1 cellular context compared by ENCODE assay signal in the genomic region with DNA sequence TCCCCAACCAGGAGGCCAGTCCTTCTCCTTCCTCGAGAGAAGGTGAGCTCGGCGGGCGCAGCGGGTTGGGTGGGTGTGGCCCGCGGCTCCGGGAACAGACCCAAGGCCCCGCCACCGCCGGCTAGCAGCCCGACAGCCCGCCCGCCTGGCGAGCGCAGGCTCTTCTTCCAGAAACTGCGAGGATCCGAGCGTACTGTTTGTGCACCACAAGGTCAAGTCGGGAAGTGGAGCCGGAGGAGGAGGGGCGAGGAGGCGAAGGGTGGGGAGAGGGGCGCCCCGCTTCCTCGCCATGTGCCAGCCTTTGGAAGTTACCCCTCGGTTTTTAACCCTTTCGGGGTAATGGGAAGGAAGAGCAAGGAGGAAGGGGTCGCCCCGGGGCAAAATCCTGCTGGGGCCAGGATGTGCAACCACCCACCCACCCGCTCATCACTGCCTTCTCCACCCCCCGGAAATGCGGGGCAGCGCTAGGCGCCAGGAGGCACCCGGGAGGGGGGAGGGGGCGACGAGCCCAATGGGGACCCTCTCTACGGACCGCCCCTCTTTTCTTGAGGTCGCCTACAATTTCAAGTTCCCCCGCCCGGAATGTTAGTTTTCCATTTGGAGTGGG.
TF ChIP-seq lines count a peak whose summit lies in the region.

No MANE protein-coding gene starts in this region.

TF ChIP-seq in K562, 482 proteins besides CTCF, POLR2A, EP300 and RAD21 (continued from another document and continues in another):
- TF ChIP-seq, protein P1, sequence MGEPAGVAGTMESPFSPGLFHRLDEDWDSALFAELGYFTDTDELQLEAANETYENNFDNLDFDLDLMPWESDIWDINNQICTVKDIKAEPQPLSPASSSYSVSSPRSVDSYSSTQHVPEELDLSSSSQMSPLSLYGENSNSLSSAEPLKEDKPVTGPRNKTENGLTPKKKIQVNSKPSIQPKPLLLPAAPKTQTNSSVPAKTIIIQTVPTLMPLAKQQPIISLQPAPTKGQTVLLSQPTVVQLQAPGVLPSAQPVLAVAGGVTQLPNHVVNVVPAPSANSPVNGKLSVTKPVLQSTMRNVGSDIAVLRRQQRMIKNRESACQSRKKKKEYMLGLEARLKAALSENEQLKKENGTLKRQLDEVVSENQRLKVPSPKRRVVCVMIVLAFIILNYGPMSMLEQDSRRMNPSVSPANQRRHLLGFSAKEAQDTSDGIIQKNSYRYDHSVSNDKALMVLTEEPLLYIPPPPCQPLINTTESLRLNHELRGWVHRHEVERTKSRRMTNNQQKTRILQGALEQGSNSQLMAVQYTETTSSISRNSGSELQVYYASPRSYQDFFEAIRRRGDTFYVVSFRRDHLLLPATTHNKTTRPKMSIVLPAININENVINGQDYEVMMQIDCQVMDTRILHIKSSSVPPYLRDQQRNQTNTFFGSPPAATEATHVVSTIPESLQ (CRISPR knock-in tag; IDR thresholded peaks at IDR 0.05): no peak
- TF ChIP-seq RHOXF2B (CRISPR knock-in tag; conservative IDR thresholded peaks at IDR 0.05): no peak
- TF ChIP-seq, protein P2, sequence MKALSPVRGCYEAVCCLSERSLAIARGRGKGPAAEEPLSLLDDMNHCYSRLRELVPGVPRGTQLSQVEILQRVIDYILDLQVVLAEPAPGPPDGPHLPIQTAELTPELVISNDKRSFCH (CRISPR knock-in tag; IDR thresholded peaks at IDR 0.05): no peak
- TF ChIP-seq, protein P2 (tag; IDR thresholded peaks at IDR 0.05): no peak
- TF ChIP-seq ZFP30 (CRISPR knock-in tag; IDR thresholded peaks at IDR 0.05; ENCODE audit: borderline replicate concordance): no peak
- TF ChIP-seq HNRNPL (IDR thresholded peaks at IDR 0.05; ENCODE audit: low read depth, low read length): no peak
- TF ChIP-seq RBM25 (IDR thresholded peaks at IDR 0.05; ENCODE audit: low read depth, low read length, severe bottlenecking): no peak
- TF ChIP-seq GTF2A2 (tag; IDR thresholded peaks at IDR 0.05): no peak
- TF ChIP-seq, protein P3, sequence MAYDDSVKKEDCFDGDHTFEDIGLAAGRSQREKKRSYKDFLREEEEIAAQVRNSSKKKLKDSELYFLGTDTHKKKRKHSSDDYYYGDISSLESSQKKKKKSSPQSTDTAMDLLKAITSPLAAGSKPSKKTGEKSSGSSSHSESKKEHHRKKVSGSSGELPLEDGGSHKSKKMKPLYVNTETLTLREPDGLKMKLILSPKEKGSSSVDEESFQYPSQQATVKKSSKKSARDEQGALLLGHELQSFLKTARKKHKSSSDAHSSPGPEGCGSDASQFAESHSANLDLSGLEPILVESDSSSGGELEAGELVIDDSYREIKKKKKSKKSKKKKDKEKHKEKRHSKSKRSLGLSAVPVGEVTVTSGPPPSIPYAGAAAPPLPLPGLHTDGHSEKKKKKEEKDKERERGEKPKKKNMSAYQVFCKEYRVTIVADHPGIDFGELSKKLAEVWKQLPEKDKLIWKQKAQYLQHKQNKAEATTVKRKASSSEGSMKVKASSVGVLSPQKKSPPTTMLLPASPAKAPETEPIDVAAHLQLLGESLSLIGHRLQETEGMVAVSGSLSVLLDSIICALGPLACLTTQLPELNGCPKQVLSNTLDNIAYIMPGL (CRISPR knock-in tag; IDR thresholded peaks at IDR 0.05): no peak
- no peak for TF ChIP-seq BCOR (IDR thresholded peaks at IDR 0.05)
- TF ChIP-seq ZC3H8 (IDR thresholded peaks at IDR 0.05): no peak
- no peak for TF ChIP-seq TCFL5 (CRISPR knock-in tag; conservative IDR thresholded peaks at IDR 0.05)
- no peak for TF ChIP-seq TFAM (CRISPR knock-in tag; conservative IDR thresholded peaks at IDR 0.05)
- TF ChIP-seq CBX3 (IDR thresholded peaks at IDR 0.05; ENCODE audit: borderline replicate concordance in 1 of 2, low read length in 2 of 2): no peak
- TF ChIP-seq, protein P4, sequence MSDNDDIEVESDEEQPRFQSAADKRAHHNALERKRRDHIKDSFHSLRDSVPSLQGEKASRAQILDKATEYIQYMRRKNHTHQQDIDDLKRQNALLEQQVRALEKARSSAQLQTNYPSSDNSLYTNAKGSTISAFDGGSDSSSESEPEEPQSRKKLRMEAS (CRISPR knock-in tag; IDR thresholded peaks at IDR 0.05): peak; percentile 73
- TF ChIP-seq TAF15 (IDR thresholded peaks at IDR 0.05; ENCODE audit: low read depth, low read length): no peak
- no peak for TF ChIP-seq ZNF384 (IDR thresholded peaks at IDR 0.05; ENCODE audit: low read depth, low read length)
- no peak for TF ChIP-seq NFE2L1 (tag; IDR thresholded peaks at IDR 0.05; ENCODE audit: borderline replicate concordance, low read depth)
- TF ChIP-seq SMARCB1 (IDR thresholded peaks at IDR 0.05; ENCODE audit: insufficient read length, low read depth): no peak
- TF ChIP-seq NR3C1 (CRISPR knock-in tag; IDR thresholded peaks at IDR 0.05): no peak
- TF ChIP-seq, protein P5, sequence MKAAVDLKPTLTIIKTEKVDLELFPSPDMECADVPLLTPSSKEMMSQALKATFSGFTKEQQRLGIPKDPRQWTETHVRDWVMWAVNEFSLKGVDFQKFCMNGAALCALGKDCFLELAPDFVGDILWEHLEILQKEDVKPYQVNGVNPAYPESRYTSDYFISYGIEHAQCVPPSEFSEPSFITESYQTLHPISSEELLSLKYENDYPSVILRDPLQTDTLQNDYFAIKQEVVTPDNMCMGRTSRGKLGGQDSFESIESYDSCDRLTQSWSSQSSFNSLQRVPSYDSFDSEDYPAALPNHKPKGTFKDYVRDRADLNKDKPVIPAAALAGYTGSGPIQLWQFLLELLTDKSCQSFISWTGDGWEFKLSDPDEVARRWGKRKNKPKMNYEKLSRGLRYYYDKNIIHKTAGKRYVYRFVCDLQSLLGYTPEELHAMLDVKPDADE (conservative IDR thresholded peaks at IDR 0.05; ENCODE audit: control insufficient read depth, low read depth, low read length): no peak
- no peak for TF ChIP-seq NFRKB (IDR thresholded peaks at IDR 0.05; ENCODE audit: low read depth)
- no peak for TF ChIP-seq ZNF224 (CRISPR knock-in tag; IDR thresholded peaks at IDR 0.05)
- TF ChIP-seq ZNF551 (CRISPR knock-in tag; IDR thresholded peaks at IDR 0.05): no peak
- TF ChIP-seq, protein P6, sequence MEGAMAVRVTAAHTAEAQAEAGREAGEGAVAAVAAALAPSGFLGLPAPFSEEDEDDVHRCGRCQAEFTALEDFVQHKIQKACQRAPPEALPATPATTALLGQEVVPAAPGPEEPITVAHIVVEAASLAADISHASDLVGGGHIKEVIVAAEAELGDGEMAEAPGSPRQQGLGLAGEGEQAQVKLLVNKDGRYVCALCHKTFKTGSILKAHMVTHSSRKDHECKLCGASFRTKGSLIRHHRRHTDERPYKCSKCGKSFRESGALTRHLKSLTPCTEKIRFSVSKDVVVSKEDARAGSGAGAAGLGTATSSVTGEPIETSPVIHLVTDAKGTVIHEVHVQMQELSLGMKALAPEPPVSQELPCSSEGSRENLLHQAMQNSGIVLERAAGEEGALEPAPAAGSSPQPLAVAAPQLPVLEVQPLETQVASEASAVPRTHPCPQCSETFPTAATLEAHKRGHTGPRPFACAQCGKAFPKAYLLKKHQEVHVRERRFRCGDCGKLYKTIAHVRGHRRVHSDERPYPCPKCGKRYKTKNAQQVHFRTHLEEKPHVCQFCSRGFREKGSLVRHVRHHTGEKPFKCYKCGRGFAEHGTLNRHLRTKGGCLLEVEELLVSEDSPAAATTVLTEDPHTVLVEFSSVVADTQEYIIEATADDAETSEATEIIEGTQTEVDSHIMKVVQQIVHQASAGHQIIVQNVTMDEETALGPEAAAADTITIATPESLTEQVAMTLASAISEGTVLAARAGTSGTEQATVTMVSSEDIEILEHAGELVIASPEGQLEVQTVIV (CRISPR knock-in tag; IDR thresholded peaks at IDR 0.05; ENCODE audit: borderline replicate concordance): no peak
- TF ChIP-seq SIRT6 (IDR thresholded peaks at IDR 0.05; ENCODE audit: low read depth, low read length): no peak
- TF ChIP-seq, protein P7, sequence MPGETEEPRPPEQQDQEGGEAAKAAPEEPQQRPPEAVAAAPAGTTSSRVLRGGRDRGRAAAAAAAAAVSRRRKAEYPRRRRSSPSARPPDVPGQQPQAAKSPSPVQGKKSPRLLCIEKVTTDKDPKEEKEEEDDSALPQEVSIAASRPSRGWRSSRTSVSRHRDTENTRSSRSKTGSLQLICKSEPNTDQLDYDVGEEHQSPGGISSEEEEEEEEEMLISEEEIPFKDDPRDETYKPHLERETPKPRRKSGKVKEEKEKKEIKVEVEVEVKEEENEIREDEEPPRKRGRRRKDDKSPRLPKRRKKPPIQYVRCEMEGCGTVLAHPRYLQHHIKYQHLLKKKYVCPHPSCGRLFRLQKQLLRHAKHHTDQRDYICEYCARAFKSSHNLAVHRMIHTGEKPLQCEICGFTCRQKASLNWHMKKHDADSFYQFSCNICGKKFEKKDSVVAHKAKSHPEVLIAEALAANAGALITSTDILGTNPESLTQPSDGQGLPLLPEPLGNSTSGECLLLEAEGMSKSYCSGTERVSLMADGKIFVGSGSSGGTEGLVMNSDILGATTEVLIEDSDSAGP (CRISPR knock-in tag; IDR thresholded peaks at IDR 0.05): no peak
- no peak for TF ChIP-seq SMAD2 (IDR thresholded peaks at IDR 0.05; ENCODE audit: low read depth, low read length)
- TF ChIP-seq CREB1 (IDR thresholded peaks at IDR 0.05): no peak
- TF ChIP-seq CREB1 (CRISPR knock-in tag; IDR thresholded peaks at IDR 0.05): peak; percentile 31; the same call in 1 of the 2 replicates
- TF ChIP-seq PCBP1 (IDR thresholded peaks at IDR 0.05; ENCODE audit: low read depth, low read length, poor library complexity, severe bottlenecking): peak; percentile 73
- TF ChIP-seq, protein P8, sequence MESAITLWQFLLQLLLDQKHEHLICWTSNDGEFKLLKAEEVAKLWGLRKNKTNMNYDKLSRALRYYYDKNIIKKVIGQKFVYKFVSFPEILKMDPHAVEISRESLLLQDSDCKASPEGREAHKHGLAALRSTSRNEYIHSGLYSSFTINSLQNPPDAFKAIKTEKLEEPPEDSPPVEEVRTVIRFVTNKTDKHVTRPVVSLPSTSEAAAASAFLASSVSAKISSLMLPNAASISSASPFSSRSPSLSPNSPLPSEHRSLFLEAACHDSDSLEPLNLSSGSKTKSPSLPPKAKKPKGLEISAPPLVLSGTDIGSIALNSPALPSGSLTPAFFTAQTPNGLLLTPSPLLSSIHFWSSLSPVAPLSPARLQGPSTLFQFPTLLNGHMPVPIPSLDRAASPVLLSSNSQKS (CRISPR knock-in tag; IDR thresholded peaks at IDR 0.05): no peak
- no peak for TF ChIP-seq HIVEP1 (CRISPR knock-in tag; IDR thresholded peaks at IDR 0.05)
- no peak for TF ChIP-seq DIDO1 (tag; IDR thresholded peaks at IDR 0.05; ENCODE audit: low read depth)
- peak; percentile 72 for TF ChIP-seq EP400 (IDR thresholded peaks at IDR 0.05)
- no peak for TF ChIP-seq ZNF444 (CRISPR knock-in tag; IDR thresholded peaks at IDR 0.05)
- no peak for TF ChIP-seq ZNF584 (CRISPR knock-in tag; IDR thresholded peaks at IDR 0.05; ENCODE audit: low read depth)
- TF ChIP-seq, protein P9, sequence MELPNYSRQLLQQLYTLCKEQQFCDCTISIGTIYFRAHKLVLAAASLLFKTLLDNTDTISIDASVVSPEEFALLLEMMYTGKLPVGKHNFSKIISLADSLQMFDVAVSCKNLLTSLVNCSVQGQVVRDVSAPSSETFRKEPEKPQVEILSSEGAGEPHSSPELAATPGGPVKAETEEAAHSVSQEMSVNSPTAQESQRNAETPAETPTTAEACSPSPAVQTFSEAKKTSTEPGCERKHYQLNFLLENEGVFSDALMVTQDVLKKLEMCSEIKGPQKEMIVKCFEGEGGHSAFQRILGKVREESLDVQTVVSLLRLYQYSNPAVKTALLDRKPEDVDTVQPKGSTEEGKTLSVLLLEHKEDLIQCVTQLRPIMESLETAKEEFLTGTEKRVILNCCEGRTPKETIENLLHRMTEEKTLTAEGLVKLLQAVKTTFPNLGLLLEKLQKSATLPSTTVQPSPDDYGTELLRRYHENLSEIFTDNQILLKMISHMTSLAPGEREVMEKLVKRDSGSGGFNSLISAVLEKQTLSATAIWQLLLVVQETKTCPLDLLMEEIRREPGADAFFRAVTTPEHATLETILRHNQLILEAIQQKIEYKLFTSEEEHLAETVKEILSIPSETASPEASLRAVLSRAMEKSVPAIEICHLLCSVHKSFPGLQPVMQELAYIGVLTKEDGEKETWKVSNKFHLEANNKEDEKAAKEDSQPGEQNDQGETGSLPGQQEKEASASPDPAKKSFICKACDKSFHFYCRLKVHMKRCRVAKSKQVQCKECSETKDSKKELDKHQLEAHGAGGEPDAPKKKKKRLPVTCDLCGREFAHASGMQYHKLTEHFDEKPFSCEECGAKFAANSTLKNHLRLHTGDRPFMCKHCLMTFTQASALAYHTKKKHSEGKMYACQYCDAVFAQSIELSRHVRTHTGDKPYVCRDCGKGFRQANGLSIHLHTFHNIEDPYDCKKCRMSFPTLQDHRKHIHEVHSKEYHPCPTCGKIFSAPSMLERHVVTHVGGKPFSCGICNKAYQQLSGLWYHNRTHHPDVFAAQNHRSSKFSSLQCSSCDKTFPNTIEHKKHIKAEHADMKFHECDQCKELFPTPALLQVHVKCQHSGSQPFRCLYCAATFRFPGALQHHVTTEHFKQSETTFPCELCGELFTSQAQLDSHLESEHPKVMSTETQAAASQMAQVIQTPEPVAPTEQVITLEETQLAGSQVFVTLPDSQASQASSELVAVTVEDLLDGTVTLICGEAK (IDR thresholded peaks at IDR 0.05): no peak
- TF ChIP-seq, protein P9 (CRISPR knock-in tag; IDR thresholded peaks at IDR 0.05): no peak
- TF ChIP-seq HLTF (IDR thresholded peaks at IDR 0.05): no peak
- TF ChIP-seq HMGN3 (IDR thresholded peaks at IDR 0.05; ENCODE audit: borderline replicate concordance, extremely low read depth, insufficient read length, low read depth, low read length): peak; percentile 56
- TF ChIP-seq ZNF785 (CRISPR knock-in tag; IDR thresholded peaks at IDR 0.05): no peak
- no peak for TF ChIP-seq DPF2 (IDR thresholded peaks at IDR 0.05)
- no peak for TF ChIP-seq ZNF561 (CRISPR knock-in tag; conservative IDR thresholded peaks at IDR 0.05)
